In the genomic region with DNA sequence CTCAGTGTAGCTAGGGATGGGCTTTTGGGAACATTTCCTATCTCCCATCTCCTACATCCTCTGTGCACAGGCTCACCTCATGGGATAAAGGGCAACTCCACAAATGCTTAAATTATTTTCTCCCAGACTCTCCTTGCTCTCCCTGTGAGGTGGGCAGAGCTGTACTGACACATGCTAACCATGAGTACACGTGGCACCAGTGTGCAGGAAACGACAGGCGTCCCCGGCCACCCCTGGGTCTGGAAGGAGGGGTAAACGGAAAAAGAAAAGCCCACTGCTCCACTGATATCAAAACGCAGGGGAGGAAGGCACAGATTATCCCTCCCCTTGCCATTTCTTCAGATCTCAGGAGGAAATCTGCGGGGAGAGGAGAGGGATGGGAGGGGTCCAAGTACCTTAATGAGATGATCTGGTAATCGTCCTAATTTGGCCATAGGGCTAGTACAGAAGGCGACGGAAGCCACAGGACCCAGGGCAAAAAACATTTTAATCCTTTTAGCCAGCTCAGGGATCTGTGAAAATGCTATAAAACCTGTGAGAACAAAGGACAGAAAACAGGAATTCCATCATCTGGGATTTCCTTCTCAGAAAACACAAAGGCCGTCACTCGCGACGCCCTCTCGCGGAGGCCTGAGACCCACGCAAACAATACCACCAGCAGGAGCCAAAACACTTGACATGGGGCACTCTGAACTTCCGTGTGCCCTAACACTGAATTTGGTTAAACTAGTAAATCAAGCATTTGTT, we compare ENCODE assay signal across 11 cellular contexts. TPM values are rescaled to one million over a fixed set of nuclear protein-coding genes. Genes with fewer than 3 reads are reported as not detected.
DNase-seq lines count a peak whose midpoint lies in the region; ATAC-seq, FAIRE-seq and TF ChIP-seq lines count a peak whose summit lies in the region.
"Had no signal": no experiment of that assay in that cellular context is flagged by ENCODE, and none has a peak within 500 bp of the region (broad histone marks: within the 10 kb centered on the region; RNA-seq: fewer than 3 reads in every experiment).

No MANE protein-coding gene starts in this region.

- ATAC-seq in activated CD8-positive, alpha-beta memory T cell treated with anti-CD3 and anti-CD28 coated beads, Interleukin-2, amount 10 ng/mL, durations not matched to agents 7 days and 5 days: peak; percentile 39
- ATAC-seq in lower lobe of right lung: peak; percentile 51 to 55
- no peak for ATAC-seq in GM18870 (IDR thresholded peaks at IDR 0.05; ENCODE audit: unreplicated experiment)
- ATAC-seq in GM19467 (IDR thresholded peaks at IDR 0.05; ENCODE audit: unreplicated experiment): no peak

- FAIRE-seq in H1 (lab: Jason Lieb, UNC): no peak

- H3K4me3 ChIP-seq in H1 (ENCODE audit: extremely low read depth in 1 of 4, insufficient read depth in 2 of 4, low read depth in 3 of 4, low read length in 4 of 4) (no peak overlapping the region), lower lobe of right lung (peak overlapping the region; percentile 24), tibial nerve (peak overlapping the region in 1 of 4 donors; percentile 7)

- no peaks in the 10 kb centered on the region for H3K23me2 ChIP-seq in H1 (ENCODE audit: low read depth, low read length)

- peaks cover 3% of the 10 kb centered on the region for H3K4me1 Mint-ChIP-seq in activated CD8-positive, alpha-beta memory T cell treated with anti-CD3 and anti-CD28 coated beads, Interleukin-2, amount 10 ng/mL, durations not matched to agents 7 days and 5 days

- POLR2A ChIA-PET in H1 (lab: Charles Lee; ENCODE audit: partially characterized antibody): no interaction called here

- no peak overlapping the region for H4K5ac ChIP-seq in H1 (ENCODE audit: insufficient read length, low read depth, low read length)

- H2BK20ac ChIP-seq in H1 (ENCODE audit: low read length): no peak overlapping the region

- H3K56ac ChIP-seq in H1 (replicated peaks; ENCODE audit: insufficient read length, low read depth, low read length): no peak overlapping the region

- H3K18ac ChIP-seq in H1 (ENCODE audit: extremely low read depth, low read length): no peak overlapping the region

- peak overlapping the region; percentile 16 for H3K4me3 Mint-ChIP-seq in activated CD8-positive, alpha-beta memory T cell treated with anti-CD3 and anti-CD28 coated beads, Interleukin-2, amount 10 ng/mL, durations not matched to agents 7 days and 5 days

- H3K9ac ChIP-seq in H1 (replicated peaks in 1 of 4; ENCODE audit: extremely low read depth in 1 of 4, low read depth in 3 of 4, low read length in 3 of 4): no peak overlapping the region

- H3K4me1 ChIP-seq in H1 (replicated peaks in 1 of 4; ENCODE audit: control insufficient read depth in 3 of 4, insufficient read depth in 4 of 4, low read length in 3 of 4): peaks cover 0 to 3% (median 0%) of the 10 kb centered on the region in 4 experiments; a peak in 1 of 7 replicates
- H3K4me1 ChIP-seq in lower lobe of right lung: peaks cover 8% of the 10 kb centered on the region
- peaks cover 0 to 19% (median 0%) of the 10 kb centered on the region in 4 donors for H3K4me1 ChIP-seq in tibial nerve

- TF ChIP-seq RAD21 in H1 (IDR thresholded peaks at IDR 0.05 in 1 of 2, conservative IDR thresholded peaks at IDR 0.05 in 1 of 2; ENCODE audit: low read depth in 2 of 2, low read length in 2 of 2): no peak

- H3K23ac ChIP-seq in H1 (ENCODE audit: insufficient read length): no peak overlapping the region

- intact Hi-C loops in lower lobe of right lung (cut with DNase I): no loop called here

- no peak overlapping the region for H4K91ac ChIP-seq in H1 (replicated peaks; ENCODE audit: insufficient read length, low read length)

- no peaks in the 10 kb centered on the region for H3K9me3 Mint-ChIP-seq in activated CD8-positive, alpha-beta memory T cell treated with anti-CD3 and anti-CD28 coated beads, Interleukin-2, amount 10 ng/mL, durations not matched to agents 7 days and 5 days (ENCODE audit: low read depth)

- H3K9me3 ChIP-seq in H1 (ENCODE audit: insufficient read depth in 2 of 2, low read depth in 1 of 2, low read length in 1 of 2) (peaks cover 5 to 12% of the 10 kb centered on the region in 2 experiments; a peak in 2 of 4 replicates), lower lobe of right lung (no peaks in the 10 kb centered on the region), tibial nerve (no peaks in the 10 kb centered on the region)

- 79% methylated on average over 16 of the region's 18 CpGs; no CpG with 5 or more reads in 1 of the 2 experiments for WGBS in H1 (ENCODE audit: extremely low coverage in 1 of 2, insufficient coverage in 1 of 2, insufficient read length in 1 of 2, insufficient replicate concordance in 2 of 2, low coverage in 1 of 2, low lambda C conversion rate in 2 of 2, missing lambda C conversion rate in 1 of 2), 2 experiments
- 42 to 50% methylated on average over 18 of the region's 18 CpGs for WGBS in tibial nerve, 2 donors

- H3K27ac ChIP-seq in H1 (ENCODE audit: low read depth, low read length): no peak overlapping the region
- H3K27ac ChIP-seq in lower lobe of right lung: peak overlapping the region; percentile 54
- peak overlapping the region; percentile 5 to 75 (median 32) for H3K27ac ChIP-seq in tibial nerve

- H3K4ac ChIP-seq in H1 (replicated peaks; ENCODE audit: insufficient read length, low read depth, low read length): no peak overlapping the region

- H3K27me3 Mint-ChIP-seq in activated CD8-positive, alpha-beta memory T cell treated with anti-CD3 and anti-CD28 coated beads, Interleukin-2, amount 10 ng/mL, durations not matched to agents 7 days and 5 days: no peaks in the 10 kb centered on the region

- H3K36me3 Mint-ChIP-seq in activated CD8-positive, alpha-beta memory T cell treated with anti-CD3 and anti-CD28 coated beads, Interleukin-2, amount 10 ng/mL, durations not matched to agents 7 days and 5 days: peaks cover 16% of the 10 kb centered on the region

- H4K8ac ChIP-seq in H1 (ENCODE audit: extremely low read depth, insufficient read depth, low read length): no peak overlapping the region

- H2BK15ac ChIP-seq in H1 (ENCODE audit: low read length): no peak overlapping the region

- TF ChIP-seq CTCF in H1 (IDR thresholded peaks at IDR 0.05; ENCODE audit: control extremely low read depth in 1 of 3, insufficient read depth in 1 of 3, low read depth in 1 of 3, low read length in 3 of 3) (peak; percentile 6 to 16 (median 13); a peak in 2 of 4 replicates), lower lobe of right lung (IDR thresholded peaks at IDR 0.05) (peak; percentile 53), tibial nerve (IDR thresholded peaks at IDR 0.05) (peak in 4 of 5 experiments; percentile 20 to 44 (median 37))

- H3K4me2 ChIP-seq in H1 (ENCODE audit: insufficient read depth in 1 of 2, low read depth in 2 of 2, low read length in 2 of 2): no peak overlapping the region

- H2BK120ac ChIP-seq in H1 (replicated peaks; ENCODE audit: low read depth, low read length): no peak overlapping the region

- H3K79me1 ChIP-seq in H1 (ENCODE audit: low read depth, low read length): no peaks in the 10 kb centered on the region

- H2AK5ac ChIP-seq in H1 (ENCODE audit: low read depth, low read length): no peak overlapping the region

- no peak overlapping the region for H3K27ac Mint-ChIP-seq in activated CD8-positive, alpha-beta memory T cell treated with anti-CD3 and anti-CD28 coated beads, Interleukin-2, amount 10 ng/mL, durations not matched to agents 7 days and 5 days

- TF ChIP-seq EP300 in H1 (IDR thresholded peaks at IDR 0.05; ENCODE audit: borderline replicate concordance in 1 of 2, low read depth in 2 of 2, low read length in 2 of 2) (no peak), tibial nerve (IDR thresholded peaks at IDR 0.05) (peak; percentile 45 to 52)

- no peak overlapping the region for H2BK12ac ChIP-seq in H1 (ENCODE audit: low read depth, low read length)

- no peaks in the 10 kb centered on the region for H3K79me2 ChIP-seq in H1 (ENCODE audit: control insufficient read depth in 1 of 2, insufficient read depth in 2 of 2, low read length in 2 of 2)

- H3K14ac ChIP-seq in H1 (ENCODE audit: insufficient read length): no peak overlapping the region

- H3K36me3 ChIP-seq in H1 (ENCODE audit: control insufficient read depth in 2 of 4, insufficient read depth in 4 of 4, low read length in 3 of 4) (peaks cover 0 to 3% (median under 1%) of the 10 kb centered on the region in 4 experiments; a peak in 2 of 8 replicates), lower lobe of right lung (peaks cover 29% of the 10 kb centered on the region), tibial nerve (peaks cover 0 to 18% (median 0%) of the 10 kb centered on the region in 3 donors)

- H3K27me3 ChIP-seq in H1 (replicated peaks in 1 of 4; ENCODE audit: control insufficient read depth in 3 of 4, extremely low read depth in 1 of 4, insufficient read depth in 3 of 4, low read length in 3 of 4) (no peaks in the 10 kb centered on the region), lower lobe of right lung (ENCODE audit: low read depth) (no peaks in the 10 kb centered on the region), tibial nerve (no peaks in the 10 kb centered on the region)

- CTCF ChIA-PET in activated CD8-positive, alpha-beta memory T cell treated with anti-CD3 and anti-CD28 coated beads, Interleukin-2, amount 10 ng/mL, durations not matched to agents 7 days and 5 days (lab: Charles Lee): interaction anchor here (1.1 kb wide), 1 partner anchor 292 kb away, joined by 3 read pairs; no protein-coding TSS in a partner anchor
- CTCF ChIA-PET in H1 (lab: Charles Lee; ENCODE audit: partially characterized antibody): interaction anchor here (0.6 to 2.4 kb wide), 6 partner anchors 9 to 292 kb away, joined by 3 to 7 read pairs (median 4); no protein-coding TSS in a partner anchor

- TF ChIP-seq POLR2A in H1 (IDR thresholded peaks at IDR 0.05; ENCODE audit: control extremely low read depth in 1 of 2, low read depth in 2 of 2, low read length in 2 of 2) (no peak), tibial nerve (IDR thresholded peaks at IDR 0.05) (no peak)

- H4K20me1 ChIP-seq in H1 (replicated peaks in 1 of 2; ENCODE audit: control insufficient read depth in 1 of 2, insufficient read depth in 2 of 2, low read length in 2 of 2): no peaks in the 10 kb centered on the region

- H2BK5ac ChIP-seq in H1 (ENCODE audit: low read depth, low read length): no peak overlapping the region

- H2AFZ ChIP-seq in H1 (ENCODE audit: low read length): no peak overlapping the region

- no peak for DNase-seq in activated CD8-positive, alpha-beta memory T cell treated with anti-CD3 and anti-CD28 coated beads, Interleukin-2, amount 10 ng/mL, durations not matched to agents 7 days and 5 days
- DNase-seq in activated CD8-positive, alpha-beta memory T cell treated with anti-CD3 and anti-CD28 coated beads, Interleukin-2, amount 50 U/mL, for 4 hours: no peak
- DNase-seq in H1 (ENCODE audit: low read depth in 1 of 2, low spot score in 2 of 2) (no peak), lower lobe of right lung (peak; percentile 68), tibial nerve (ENCODE audit: low spot score in 2 of 2) (peak in 1 of 2 donors; percentile 39), activated gamma-delta T cell (lab: John Stamatoyannopoulos, UW) (no peak)
- DNase-seq: ACHN; activated effector memory CD4-positive, alpha-beta T cell treated with Interleukin-2 at 50 U/mL for 16 hours; NCI-H1105 had no signal

RNA-seq across cellular contexts. Expression of gene CH25H, which starts 17.8 kb away (rescaled TPM):
- total RNA-seq in activated CD8-positive, alpha-beta memory T cell treated with anti-CD3 and anti-CD28 coated beads, Interleukin-2, amount 10 ng/mL, durations not matched to agents 7 days and 5 days: not detected
- 0.56 TPM in 1 of 2 replicates, not detected in the other for total RNA-seq in H1 (2021; fragmentation: NEBNext Ultra II Directional; extraction: Animal tissue kit (Norgen Biotek cat#: 25700))
- 1.3 and 1.6 TPM in 2 replicates for polyA plus RNA-seq in H1 (2011; rRNA removed)
- 0.65 TPM for polyA plus RNA-seq in H1 (2011; cell fraction: cytosol; rRNA removed)
- 1.5 TPM for polyA plus RNA-seq in H1 (2011; cell fraction: nucleus; rRNA removed)
- polyA plus RNA-seq in H1 (2012, experiment 1 of 2): 0.53 to 0.88 TPM (median 0.58 TPM) in 4 replicates
- 0.79 TPM for polyA plus RNA-seq in H1 (2012, experiment 2 of 2)
- 0.67 TPM for polyA plus RNA-seq in H1 (2013, experiment 1 of 2)
- 0.85 TPM for polyA plus RNA-seq in H1 (2013, experiment 2 of 2)
- 0.88 and 1.4 TPM in 2 replicates for polyA minus RNA-seq in H1 (2011; rRNA and poly(A)+ RNA removed)
- polyA minus RNA-seq in H1 (2011; cell fraction: cytosol; rRNA and poly(A)+ RNA removed): 1.1 TPM
- polyA minus RNA-seq in H1 (2011; cell fraction: nucleus; rRNA and poly(A)+ RNA removed): 1.6 TPM
- total RNA-seq in lower lobe of right lung (4.4 TPM), tibial nerve (1 to 10 TPM in 2 of 4 donors, under 1 TPM in 2; 0.22 to 1.2 (median 0.92) TPM)

RNA-seq across cellular contexts. Expression of gene LIPA, which starts 26.7 kb away (rescaled TPM):
- total RNA-seq in activated CD8-positive, alpha-beta memory T cell treated with anti-CD3 and anti-CD28 coated beads, Interleukin-2, amount 10 ng/mL, durations not matched to agents 7 days and 5 days: 10 to 100 TPM; 24.0 to 28.5 TPM
- total RNA-seq in H1 (2021; fragmentation: NEBNext Ultra II Directional; extraction: Animal tissue kit (Norgen Biotek cat#: 25700)): 32.4 and 35.6 TPM in 2 replicates
- 10.6 and 18.1 TPM in 2 replicates for polyA plus RNA-seq in H1 (2011; rRNA removed)
- 14.2 TPM for polyA plus RNA-seq in H1 (2011; cell fraction: cytosol; rRNA removed)
- polyA plus RNA-seq in H1 (2011; cell fraction: nucleus; rRNA removed): 12.3 TPM
- polyA plus RNA-seq in H1 (2012, experiment 1 of 2): 21.8 to 34.8 TPM (median 23.1 TPM) in 4 replicates
- polyA plus RNA-seq in H1 (2012, experiment 2 of 2): 11.1 TPM
- polyA plus RNA-seq in H1 (2013, experiment 1 of 2): 109 TPM
- polyA plus RNA-seq in H1 (2013, experiment 2 of 2): 115 TPM
- polyA minus RNA-seq in H1 (2011; rRNA and poly(A)+ RNA removed): 22.2 and 51.0 TPM in 2 replicates
- polyA minus RNA-seq in H1 (2011; cell fraction: cytosol; rRNA and poly(A)+ RNA removed): 14.0 TPM
- 12.8 TPM for polyA minus RNA-seq in H1 (2011; cell fraction: nucleus; rRNA and poly(A)+ RNA removed)
- total RNA-seq in lower lobe of right lung (174 TPM), tibial nerve (10 to 100 TPM; 36.6 to 57.9 (median 39.5) TPM)

Comparison
In these comparisons a context has a peak if more than half of its experiments do, and no peak if none do; other contexts are left out.
1. ATAC-seq: peak in activated CD8-positive, alpha-beta memory T cell treated with anti-CD3 and anti-CD28 coated beads, Interleukin-2, amount 10 ng/mL, durations not matched to agents 7 days and 5 days (single experiment) and lower lobe of right lung (2 of 2); none in GM18870 (single experiment) and GM19467 (single experiment).
2. Peak in every context shown above with its lines, with median percentiles within 50 percentile points of each other: CTCF ChIP-seq.